ENCODE assay signal across 12 cellular contexts in the genomic region with DNA sequence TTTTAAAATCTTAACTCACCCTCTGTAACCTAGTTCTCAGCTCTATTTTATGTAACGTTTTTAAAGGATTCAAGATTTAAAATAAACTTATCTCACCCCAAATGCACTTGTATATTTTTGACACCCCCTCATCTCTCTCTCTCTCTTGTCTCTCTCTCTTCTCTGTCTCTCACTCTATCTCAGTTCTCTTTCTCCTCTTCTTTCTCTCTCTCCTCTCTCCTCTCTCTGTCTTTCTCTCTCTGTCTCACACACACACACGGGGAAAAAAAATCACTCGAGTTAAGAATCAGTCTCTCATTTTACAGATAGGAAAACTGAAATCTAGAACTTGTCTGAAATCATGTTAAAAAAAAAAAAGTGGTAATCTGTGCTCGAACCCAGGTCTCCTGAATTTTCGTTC.
DNase-seq lines count a peak whose midpoint lies in the region; TF ChIP-seq lines count a peak whose summit lies in the region.
"Had no signal": no experiment of that assay in that cellular context is flagged by ENCODE, and none has a peak within 500 bp of the region (broad histone marks: within the 10 kb centered on the region; RNA-seq: fewer than 3 reads in every experiment).

No MANE protein-coding gene starts in this region.

- H3K4me2 ChIP-seq in hepatocyte, result no peak overlapping the region
- peak overlapping the region; percentile 77 for H3K4me2 ChIP-seq in skeletal muscle satellite cell (ENCODE audit: low read length)

- H3K9me3 Mint-ChIP-seq in Caco-2 (ENCODE audit: unreplicated experiment) (no peaks in the 10 kb centered on the region), progenitor cell of endocrine pancreas (ENCODE audit: low read depth) (no peaks in the 10 kb centered on the region)
- H3K9me3 Mint-ChIP-seq: activated CD4-positive, alpha-beta memory T cell treated with anti-CD3 and anti-CD28 coated beads for 36 hours; nephron had no signal

- TF ChIP-seq CTCF in Caco-2 (IDR thresholded peaks at IDR 0.05; ENCODE audit: insufficient read depth in 1 of 2, low read depth in 1 of 2, low read length in 1 of 2, severe bottlenecking in 1 of 2, unreplicated experiment in 1 of 2) (no peak), hepatocyte (IDR thresholded peaks at IDR 0.05; ENCODE audit: poor library complexity) (no peak), progenitor cell of endocrine pancreas (IDR thresholded peaks at IDR 0.05; ENCODE audit: unreplicated experiment) (no peak)

- H3K27ac ChIP-seq in hepatocyte, result peak overlapping the region; percentile 90

- BruUV-seq in Caco-2 (replicated peaks; lab: Mats Ljungman, UMichigan), result no TSS peak

- WGBS in hepatocyte (ENCODE audit: low lambda C conversion rate, missing lambda C conversion rate), result 88% methylated on average over 5 of the region's 5 CpGs

- H3K36me3 ChIP-seq in Caco-2 (ENCODE audit: control insufficient read depth, insufficient read depth, low read length) (peaks cover 2% of the 10 kb centered on the region; the same call in 1 of the 2 replicates), adipocyte (ENCODE audit: control insufficient read depth, insufficient read depth, low read length, severe bottlenecking) (no peaks in the 10 kb centered on the region), hepatocyte (replicated peaks; ENCODE audit: insufficient read depth, low read depth) (no peaks in the 10 kb centered on the region), skeletal muscle satellite cell (ENCODE audit: insufficient read depth, low read length) (no peaks in the 10 kb centered on the region)
- H3K36me3 ChIP-seq: thyroid gland had no signal

- H3K4me3 ChIP-seq in Caco-2 (ENCODE audit: low read depth, low read length) (no peak overlapping the region), adipocyte (ENCODE audit: low read length) (no peak overlapping the region), hepatocyte (no peak overlapping the region), skeletal muscle satellite cell (ENCODE audit: low read length) (peak overlapping the region; percentile 12)
- H3K4me3 ChIP-seq: thyroid gland had no signal

- intact Hi-C loops in Caco-2 (cut with micrococcal nuclease; ENCODE audit: unreplicated experiment), result no loop called here

- peaks cover 80% of the 10 kb centered on the region for H3K79me2 ChIP-seq in hepatocyte

- CTCF ChIA-PET in Caco-2 (lab: Charles Lee), result no interaction called here

- no peaks in the 10 kb centered on the region for H4K20me1 ChIP-seq in hepatocyte (ENCODE audit: insufficient read depth, poor library complexity, severe bottlenecking)

- H3K4me3 Mint-ChIP-seq in Caco-2 (ENCODE audit: unreplicated experiment) (no peak overlapping the region), progenitor cell of endocrine pancreas (ENCODE audit: low read depth) (no peak overlapping the region)
- H3K4me3 Mint-ChIP-seq: activated CD4-positive, alpha-beta memory T cell treated with anti-CD3 and anti-CD28 coated beads for 36 hours; nephron had no signal

- no peaks in the 10 kb centered on the region for H3K27me3 ChIP-seq in Caco-2 (replicated peaks; ENCODE audit: control insufficient read depth, insufficient read depth, low read length)
- no peaks in the 10 kb centered on the region for H3K27me3 ChIP-seq in adipocyte (replicated peaks; ENCODE audit: control insufficient read depth, insufficient read depth, low read length)
- H3K27me3 ChIP-seq in hepatocyte, result no peaks in the 10 kb centered on the region
- H3K27me3 ChIP-seq in skeletal muscle satellite cell (ENCODE audit: control insufficient read depth, insufficient read depth, low read length), result no peaks in the 10 kb centered on the region
- H3K27me3 ChIP-seq: thyroid gland had no signal

- H3K9ac ChIP-seq in adipocyte (ENCODE audit: low read length) (peak overlapping the region; percentile 45), skeletal muscle satellite cell (ENCODE audit: low read depth, low read length) (peak overlapping the region; percentile 83)

- H2AFZ ChIP-seq in hepatocyte, result no peak overlapping the region

- DNase-seq in Caco-2 (no peak), adipocyte (ENCODE audit: low read depth) (no peak), hepatocyte (ENCODE audit: low spot score) (no peak), NCI-H2227 treated with DMSO at 0.1 percent for 48 hours (lab: John Stamatoyannopoulos, UW) (no peak), cerebellar cortex (ENCODE audit: low spot score) (no peak), progenitor cell of endocrine pancreas (ENCODE audit: low spot score, unreplicated experiment) (no peak), Kasumi-1 (lab: John Stamatoyannopoulos, UW) (no peak)
- DNase-seq: activated CD4-positive, alpha-beta memory T cell treated with anti-CD3 and anti-CD28 coated beads for 36 hours; SIG-M5; thyroid gland had no signal

- H3K4me1 Mint-ChIP-seq in Caco-2 (ENCODE audit: low read depth, unreplicated experiment) (peaks cover 8% of the 10 kb centered on the region), progenitor cell of endocrine pancreas (ENCODE audit: low read depth) (peaks cover 25% of the 10 kb centered on the region)

- peak overlapping the region; percentile 53 for H3K27ac Mint-ChIP-seq in Caco-2 (ENCODE audit: unreplicated experiment)
- H3K27ac Mint-ChIP-seq in progenitor cell of endocrine pancreas, result no peak overlapping the region
- H3K27ac Mint-ChIP-seq: activated CD4-positive, alpha-beta memory T cell treated with anti-CD3 and anti-CD28 coated beads for 36 hours had no signal

- POLR2A ChIA-PET in Caco-2 (lab: Charles Lee), result interaction anchor here (0.7 kb wide), 1 partner anchor 39 kb away, joined by 3 read pairs; no protein-coding TSS in a partner anchor

- H3K4me1 ChIP-seq in Caco-2, result peaks cover 51% of the 10 kb centered on the region
- H3K4me1 ChIP-seq in adipocyte (ENCODE audit: control insufficient read depth, insufficient read depth, low read length), result peaks cover 58% of the 10 kb centered on the region
- peaks cover 48% of the 10 kb centered on the region for H3K4me1 ChIP-seq in hepatocyte (ENCODE audit: insufficient read depth)
- H3K4me1 ChIP-seq in skeletal muscle satellite cell (ENCODE audit: control insufficient read depth, insufficient read depth, low read length), result peaks cover 74% of the 10 kb centered on the region

- no peaks in the 10 kb centered on the region for H3K9me3 ChIP-seq in Caco-2
- no peaks in the 10 kb centered on the region for H3K9me3 ChIP-seq in adipocyte (ENCODE audit: control insufficient read depth, low read length)
- H3K9me3 ChIP-seq in hepatocyte (ENCODE audit: low read depth), result no peaks in the 10 kb centered on the region
- H3K9me3 ChIP-seq in skeletal muscle satellite cell (replicated peaks; ENCODE audit: low read length), result no peaks in the 10 kb centered on the region
- H3K9me3 ChIP-seq: thyroid gland had no signal

- no peaks in the 10 kb centered on the region for H3K9me2 ChIP-seq in hepatocyte (replicated peaks; ENCODE audit: insufficient read depth)

- H3K27me3 Mint-ChIP-seq in Caco-2 (ENCODE audit: insufficient read depth, unreplicated experiment) (no peaks in the 10 kb centered on the region), progenitor cell of endocrine pancreas (no peaks in the 10 kb centered on the region)
- H3K27me3 Mint-ChIP-seq: activated CD4-positive, alpha-beta memory T cell treated with anti-CD3 and anti-CD28 coated beads for 36 hours had no signal

- H3K36me3 Mint-ChIP-seq in Caco-2 (ENCODE audit: insufficient read depth, unreplicated experiment) (peaks cover 22% of the 10 kb centered on the region), progenitor cell of endocrine pancreas (ENCODE audit: insufficient read depth) (peaks cover 3% of the 10 kb centered on the region)
- H3K36me3 Mint-ChIP-seq: activated CD4-positive, alpha-beta memory T cell treated with anti-CD3 and anti-CD28 coated beads for 36 hours had no signal
